Comparison of ENCODE assay signal across 9 cellular contexts in genomic region chr19:54627912-54628311, GRCh38. TPM values are rescaled to one million over a fixed set of nuclear protein-coding genes. Genes with fewer than 3 reads are reported as not detected.
"Had no signal": no experiment of that assay in that cellular context is flagged by ENCODE, and none has a peak within 500 bp of the region (broad histone marks: within the 10 kb centered on the region; RNA-seq: fewer than 3 reads in every experiment).

No MANE protein-coding gene starts in this region.

RNA-seq across cellular contexts. Expression of gene LILRB1, which starts 2.4 kb away (rescaled TPM):
- total RNA-seq: HepG2, HT1080, IMR-90, K562, NCI-H460, PC-9, RPMI7951, SJCRH30 had no signal
- polyA plus RNA-seq: HepG2, IMR-90, K562 had no signal

RNA-seq across cellular contexts. Expression of gene LILRA1, which starts 34.5 kb away (rescaled TPM):
- total RNA-seq: HepG2, HT1080, IMR-90, K562, NCI-H460, PC-9, Peyer's patch, RPMI7951, SJCRH30 had no signal
- polyA plus RNA-seq: HepG2, IMR-90, K562 had no signal

RNA-seq across cellular contexts. Expression of gene LILRB4, which starts 34.9 kb away (rescaled TPM):
- total RNA-seq: HepG2, HT1080, IMR-90, K562, NCI-H460, PC-9, RPMI7951, SJCRH30 had no signal
- polyA plus RNA-seq: HepG2, IMR-90, K562 had no signal

RNA-seq across cellular contexts. Expression of gene LILRA2, which starts 54.3 kb away (rescaled TPM):
- total RNA-seq: HepG2, HT1080, IMR-90, NCI-H460, PC-9, RPMI7951, SJCRH30 had no signal
- polyA plus RNA-seq: IMR-90 had no signal
